ENCODE assay signal across 17 cellular contexts in genomic region chr10:126425473-126426065, GRCh38. TPM values are rescaled to one million over a fixed set of nuclear protein-coding genes. Genes with fewer than 3 reads are reported as not detected.
DNase-seq lines count a peak whose midpoint lies in the region; ATAC-seq and TF ChIP-seq lines count a peak whose summit lies in the region.
"Had no signal": no experiment of that assay in that cellular context is flagged by ENCODE, and none has a peak within 500 bp of the region (broad histone marks: within the 10 kb centered on the region; RNA-seq: fewer than 3 reads in every experiment).

No MANE protein-coding gene starts in this region.

- H3K27ac Mint-ChIP-seq in natural killer cell (no peak overlapping the region), nephron progenitor cell (no peak overlapping the region)
- no peak overlapping the region for H3K27ac Mint-ChIP-seq in natural killer cell treated with Interleukin-12 subunit alpha and Interleukin-12 subunit beta and Interleukin-15 and Interleukin-18, amount 100 ng/mL, for 72 hours

- peaks cover 10 to 15% of the 10 kb centered on the region in 2 donors for H3K27me3 Mint-ChIP-seq in natural killer cell (ENCODE audit: low read depth in 2 of 2)
- peaks cover 0 to 26% of the 10 kb centered on the region in 2 donors for H3K27me3 Mint-ChIP-seq in natural killer cell treated with Interleukin-12 subunit alpha and Interleukin-12 subunit beta and Interleukin-15 and Interleukin-18, amount 100 ng/mL, for 72 hours
- peaks cover 9% of the 10 kb centered on the region for H3K27me3 Mint-ChIP-seq in nephron progenitor cell (ENCODE audit: low read depth, poor library complexity)

- peaks cover 3 to 5% of the 10 kb centered on the region in 2 donors for H3K9me3 Mint-ChIP-seq in natural killer cell
- H3K9me3 Mint-ChIP-seq in natural killer cell treated with Interleukin-12 subunit alpha and Interleukin-12 subunit beta and Interleukin-15 and Interleukin-18, amount 100 ng/mL, for 72 hours: peaks cover 8% of the 10 kb centered on the region
- H3K9me3 Mint-ChIP-seq in nephron progenitor cell: peaks cover 36% of the 10 kb centered on the region

- no peak overlapping the region for H3K4me3 ChIP-seq in choroid plexus epithelial cell (ENCODE audit: low read depth, low read length)
- H3K4me3 ChIP-seq: A549, MG63 had no signal

- peak overlapping the region; percentile 11 for H3K4me3 Mint-ChIP-seq in natural killer cell
- H3K4me3 Mint-ChIP-seq in natural killer cell treated with Interleukin-12 subunit alpha and Interleukin-12 subunit beta and Interleukin-15 and Interleukin-18, amount 100 ng/mL, for 72 hours: no peak overlapping the region
- no peak overlapping the region for H3K4me3 Mint-ChIP-seq in nephron progenitor cell

- no peak for ATAC-seq in natural killer cell
- ATAC-seq in natural killer cell treated with Interleukin-12 subunit alpha and Interleukin-12 subunit beta and Interleukin-15 and Interleukin-18, amount 100 ng/mL, for 72 hours: no peak
- no peak for ATAC-seq in GM18907 (IDR thresholded peaks at IDR 0.05; ENCODE audit: unreplicated experiment)
- ATAC-seq in GM19467 (IDR thresholded peaks at IDR 0.05; ENCODE audit: unreplicated experiment): no peak
- ATAC-seq: A549, Panc1, Right ventricle myocardium inferior had no signal

- DNase-seq in natural killer cell (no peak), choroid plexus epithelial cell (ENCODE audit: low read depth) (peak; percentile 19), kidney tubule cell (ENCODE audit: low spot score) (peak; percentile 56), SKM-1 treated with dmso at 0.1 percent for 144 hours (lab: John Stamatoyannopoulos, UW; ENCODE audit: unreplicated experiment) (no peak), nephron progenitor cell (no peak)
- DNase-seq in natural killer cell treated with Interleukin-12 subunit alpha and Interleukin-12 subunit beta and Interleukin-15 and Interleukin-18, amount 100 ng/mL, for 72 hours (ENCODE audit: low spot score): no peak
- DNase-seq: H7, MG63, NCI-H1092, NCI-H2081 treated with DMSO at 0.1 percent for 48 hours, NCI-H524 treated with DMSO at 0.1 percent for 48 hours had no signal

- peaks cover 0 to 12% of the 10 kb centered on the region in 2 donors for H3K4me1 Mint-ChIP-seq in natural killer cell
- peaks cover 0 to 10% of the 10 kb centered on the region in 2 donors for H3K4me1 Mint-ChIP-seq in natural killer cell treated with Interleukin-12 subunit alpha and Interleukin-12 subunit beta and Interleukin-15 and Interleukin-18, amount 100 ng/mL, for 72 hours (ENCODE audit: low read depth in 2 of 2)
- peaks cover 7% of the 10 kb centered on the region for H3K4me1 Mint-ChIP-seq in nephron progenitor cell
- H3K4me1 Mint-ChIP-seq: CD14-positive monocyte had no signal

- TF ChIP-seq CTCF in natural killer cell (IDR thresholded peaks at IDR 0.05) (no peak), choroid plexus epithelial cell (conservative IDR thresholded peaks at IDR 0.05; ENCODE audit: low read depth, low read length) (no peak), nephron progenitor cell (IDR thresholded peaks at IDR 0.05) (no peak)

- intact Hi-C loops in natural killer cell (cut with micrococcal nuclease): no loop called here

- H3K36me3 Mint-ChIP-seq in natural killer cell (peaks cover 14% of the 10 kb centered on the region), nephron progenitor cell (ENCODE audit: low read depth) (peaks cover 7% of the 10 kb centered on the region)
- H3K36me3 Mint-ChIP-seq in natural killer cell treated with Interleukin-12 subunit alpha and Interleukin-12 subunit beta and Interleukin-15 and Interleukin-18, amount 100 ng/mL, for 72 hours: no peaks in the 10 kb centered on the region
- H3K36me3 Mint-ChIP-seq: CD14-positive monocyte had no signal

RNA-seq across cellular contexts. Expression of gene ADAM12, which starts 37.3 kb away (rescaled TPM):
- total RNA-seq in natural killer cell: 1 to 10 TPM; 1.6 to 1.9 (median 1.8) TPM
- under 1 TPM; 0.06 to 0.48 TPM for total RNA-seq in natural killer cell treated with Interleukin-12 subunit alpha and Interleukin-12 subunit beta and Interleukin-15 and Interleukin-18, amount 100 ng/mL, for 72 hours

Comparison
In these comparisons a context has a peak if more than half of its experiments do, and no peak if none do; other contexts are left out.
1. DNase-seq: peak in choroid plexus epithelial cell (single experiment) and kidney tubule cell (single experiment); none in natural killer cell (single experiment), natural killer cell treated with Interleukin-12 subunit alpha and Interleukin-12 subunit beta and Interleukin-15 and Interleukin-18, amount 100 ng/mL, for 72 hours (single experiment), SKM-1 treated with dmso at 0.1 percent for 144 hours (single experiment) and nephron progenitor cell (single experiment).